26 cellular contexts compared by ENCODE assay signal in the genomic region with DNA sequence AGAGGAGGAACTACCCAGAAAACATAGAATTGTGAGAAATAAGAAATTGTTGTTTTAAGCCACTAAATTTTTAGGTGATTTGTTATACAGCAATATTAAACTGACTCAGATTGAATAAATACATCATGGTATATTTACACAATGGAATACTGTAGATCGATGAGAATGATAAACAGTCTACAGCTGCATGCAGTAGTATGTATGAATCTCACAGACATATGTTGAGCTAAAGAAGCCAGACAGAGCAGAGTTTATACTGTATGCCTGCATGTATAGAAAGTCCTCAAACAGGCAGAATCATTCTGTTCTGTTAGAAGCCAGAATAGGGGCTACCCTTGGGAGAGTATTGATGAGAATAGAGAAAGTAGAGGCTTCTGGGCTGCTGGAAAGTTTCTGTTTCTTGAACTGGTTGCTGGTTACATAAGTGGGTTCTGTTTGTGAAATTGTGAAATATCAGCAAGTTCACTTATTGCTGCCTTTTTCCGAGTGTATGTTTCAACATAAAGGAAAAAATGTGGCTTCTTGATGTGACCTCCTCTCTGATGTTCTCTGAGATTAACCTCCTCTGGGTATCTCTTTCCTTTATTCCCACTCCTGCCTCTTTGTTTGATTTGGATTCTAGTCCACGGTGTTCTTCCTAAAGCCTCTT. TPM values are rescaled to one million over a fixed set of nuclear protein-coding genes. Genes with fewer than 3 reads are reported as not detected.
DNase-seq lines count a peak whose midpoint lies in the region; ATAC-seq, FAIRE-seq and TF ChIP-seq lines count a peak whose summit lies in the region.
"Had no signal": no experiment of that assay in that cellular context is flagged by ENCODE, and none has a peak within 500 bp of the region (broad histone marks: within the 10 kb centered on the region; RNA-seq: fewer than 3 reads in every experiment).

No MANE protein-coding gene starts in this region.

- 20% methylated on average over 3 of the region's 3 CpGs for WGBS in right lobe of liver (ENCODE audit: insufficient coverage, low coverage, low lambda C conversion rate, missing lambda C conversion rate)
- WGBS in transverse colon (ENCODE audit: low coverage in 1 of 2), 2 donors = 72 to 80% methylated on average over 3 of the region's 3 CpGs

- H3K27ac Mint-ChIP-seq in astrocyte (ENCODE audit: unreplicated experiment) = no peak overlapping the region

- peak; percentile 66 to 75 (median 72) for ATAC-seq in right lobe of liver
- no peak for ATAC-seq in GM19395 (IDR thresholded peaks at IDR 0.05; ENCODE audit: unreplicated experiment)
- ATAC-seq: gastrocnemius medialis had no signal

- TF ChIP-seq EP300 in transverse colon (IDR thresholded peaks at IDR 0.05; ENCODE audit: low read depth) = no peak

- peaks cover 5% of the 10 kb centered on the region for H3K4me1 Mint-ChIP-seq in astrocyte (ENCODE audit: low read depth, unreplicated experiment)

- H3K27me3 ChIP-seq in astrocyte (ENCODE audit: insufficient read depth, low read length) (no peaks in the 10 kb centered on the region), right lobe of liver (no peaks in the 10 kb centered on the region), transverse colon (no peaks in the 10 kb centered on the region)
- H3K27me3 ChIP-seq: BLaER1, colonic mucosa, gastrocnemius medialis had no signal

- H3K9me3 Mint-ChIP-seq in astrocyte (ENCODE audit: unreplicated experiment) = peaks cover 10% of the 10 kb centered on the region

- H3K27me3 Mint-ChIP-seq in astrocyte (ENCODE audit: low read depth, unreplicated experiment) = no peaks in the 10 kb centered on the region
- H3K27me3 Mint-ChIP-seq: naive B cell had no signal

- intact Hi-C loops in right lobe of liver (cut with DNase I) = no loop called here
- intact Hi-C loops in transverse colon (cut with DNase I; ENCODE audit: low total_unique reads) = no loop called here

- peak; percentile 76 to 78 for DNase-seq in AML-193 (lab: John Stamatoyannopoulos, UW)
- peak; percentile 22 for DNase-seq in NOMO-1 treated with dmso at 0.1 percent for 144 hours (lab: John Stamatoyannopoulos, UW; ENCODE audit: unreplicated experiment)
- DNase-seq in astrocyte (ENCODE audit: low read depth) = no peak
- no peak for DNase-seq in right lobe of liver
- no peak for DNase-seq in transverse colon
- no peak for DNase-seq in GOT3 (lab: John Stamatoyannopoulos, UW)
- DNase-seq in pons (ENCODE audit: low spot score) = no peak
- DNase-seq: 8988T; activated CD4-positive, alpha-beta T cell treated with anti-CD3 and anti-CD28 coated beads, Interleukin-2, amount 50 U/mL, for 1 hour; colonic mucosa; DMS 273 treated with DMSO at 0.1 percent for 48 hours; gastrocnemius medialis; naive B cell; NCI-H187; NCI-H510A; PC-9; SK-N-SH; small intestine had no signal

- peaks cover 21% of the 10 kb centered on the region for H3K36me3 Mint-ChIP-seq in astrocyte (ENCODE audit: low read depth, unreplicated experiment)

- no peaks in the 10 kb centered on the region for H3K4me1 ChIP-seq in astrocyte (ENCODE audit: insufficient read depth, low read length)
- peaks cover 0 to 27% (median 5%) of the 10 kb centered on the region in 4 donors for H3K4me1 ChIP-seq in right lobe of liver
- H3K4me1 ChIP-seq in transverse colon = no peaks in the 10 kb centered on the region
- H3K4me1 ChIP-seq: BLaER1, colonic mucosa, gastrocnemius medialis, prostate gland had no signal

- no peak overlapping the region for H3K4me3 Mint-ChIP-seq in astrocyte (ENCODE audit: unreplicated experiment)
- H3K4me3 Mint-ChIP-seq: naive B cell had no signal

- H2AFZ ChIP-seq in astrocyte (ENCODE audit: low read depth, low read length) = no peak overlapping the region
- H2AFZ ChIP-seq: PC-9 had no signal

- no peak overlapping the region for H3K9ac ChIP-seq in astrocyte (ENCODE audit: low read length)
- H3K9ac ChIP-seq: BLaER1, SK-N-SH had no signal

- H3K27ac ChIP-seq in astrocyte (ENCODE audit: low read depth, low read length) (no peak overlapping the region), right lobe of liver (peak overlapping the region; percentile 24 to 76 (median 68)), transverse colon (no peak overlapping the region)
- H3K27ac ChIP-seq: BLaER1, colonic mucosa, gastrocnemius medialis, PC-9, prostate gland, thoracic aorta had no signal

- H3K79me2 ChIP-seq in astrocyte (ENCODE audit: insufficient read depth, low read length) = peaks cover 15% of the 10 kb centered on the region

- H3K9me3 ChIP-seq in astrocyte (ENCODE audit: insufficient read depth, low read depth, low read length) (no peaks in the 10 kb centered on the region), right lobe of liver (no peaks in the 10 kb centered on the region), transverse colon (peaks cover 8 to 23% of the 10 kb centered on the region in 2 donors)
- H3K9me3 ChIP-seq: colonic mucosa, prostate gland had no signal

- TF ChIP-seq POLR2A in right lobe of liver (IDR thresholded peaks at IDR 0.05) (no peak), transverse colon (IDR thresholded peaks at IDR 0.05) (no peak)

- peak; percentile 32 for FAIRE-seq in astrocyte (lab: Jason Lieb, UNC)
- FAIRE-seq: endothelial cell of umbilical vein, HTR-8/SVneo, small intestine had no signal

- H3K4me2 ChIP-seq in astrocyte (ENCODE audit: low read length) = no peak overlapping the region
- H3K4me2 ChIP-seq: BLaER1, PC-9, SK-N-SH had no signal

- H3K4me3 ChIP-seq in astrocyte (ENCODE audit: insufficient read depth, low read depth, low read length) = no peak overlapping the region
- peak overlapping the region in 1 of 3 donors; percentile 3 for H3K4me3 ChIP-seq in right lobe of liver
- no peak overlapping the region for H3K4me3 ChIP-seq in transverse colon
- H3K4me3 ChIP-seq: BLaER1, colonic mucosa, gastrocnemius medialis, HAP-1, lung, PC-9, prostate gland, thoracic aorta had no signal

- no peaks in the 10 kb centered on the region for H4K20me1 ChIP-seq in astrocyte (ENCODE audit: insufficient read depth, low read length)

- in situ Hi-C loops in transverse colon (cut with MboI; ENCODE audit: low pct_ligation_motif_present in 1 of 4, low pct_unique_long_range_greater_than_20kb in 1 of 4, low sequenced_read_pairs in 3 of 4) = no loop called here

- TF ChIP-seq CTCF in astrocyte (IDR thresholded peaks at IDR 0.05; ENCODE audit: insufficient read depth, low read depth, low read length) (no peak), right lobe of liver (IDR thresholded peaks at IDR 0.05) (no peak), transverse colon (IDR thresholded peaks at IDR 0.05) (no peak)

- H3K36me3 ChIP-seq in astrocyte (ENCODE audit: insufficient read depth, low read length) (no peaks in the 10 kb centered on the region), right lobe of liver (no peaks in the 10 kb centered on the region), transverse colon (peaks cover 0 to 16% (median 0%) of the 10 kb centered on the region in 4 donors)
- H3K36me3 ChIP-seq: colonic mucosa, prostate gland, thoracic aorta had no signal

RNA-seq across cellular contexts. Expression of a gene that starts 9.6 kb away (rescaled TPM):
- total RNA-seq in astrocyte (10.4 and 12.0 TPM in 2 replicates), right lobe of liver (1 to 10 TPM; 5.7 to 8.1 (median 7.0) TPM), transverse colon (10 to 100 TPM in 2 of 4 donors, 1 to 10 TPM in 2; 5.0 to 12.4 (median 9.4) TPM)

Comparison
In these comparisons a context has a peak if more than half of its experiments do, and no peak if none do; other contexts are left out.
1. DNase-seq: peak in AML-193 (2 of 2) and NOMO-1 treated with dmso at 0.1 percent for 144 hours (single experiment); none in astrocyte (single experiment), right lobe of liver (0 of 3), transverse colon (single experiment), GOT3 (single experiment) and pons (single experiment).
2. H3K27ac ChIP-seq: peak in right lobe of liver (3 of 3); none in astrocyte (single experiment) and transverse colon (0 of 4).